Comparison of ENCODE assay signal across 9 cellular contexts in the genomic region with DNA sequence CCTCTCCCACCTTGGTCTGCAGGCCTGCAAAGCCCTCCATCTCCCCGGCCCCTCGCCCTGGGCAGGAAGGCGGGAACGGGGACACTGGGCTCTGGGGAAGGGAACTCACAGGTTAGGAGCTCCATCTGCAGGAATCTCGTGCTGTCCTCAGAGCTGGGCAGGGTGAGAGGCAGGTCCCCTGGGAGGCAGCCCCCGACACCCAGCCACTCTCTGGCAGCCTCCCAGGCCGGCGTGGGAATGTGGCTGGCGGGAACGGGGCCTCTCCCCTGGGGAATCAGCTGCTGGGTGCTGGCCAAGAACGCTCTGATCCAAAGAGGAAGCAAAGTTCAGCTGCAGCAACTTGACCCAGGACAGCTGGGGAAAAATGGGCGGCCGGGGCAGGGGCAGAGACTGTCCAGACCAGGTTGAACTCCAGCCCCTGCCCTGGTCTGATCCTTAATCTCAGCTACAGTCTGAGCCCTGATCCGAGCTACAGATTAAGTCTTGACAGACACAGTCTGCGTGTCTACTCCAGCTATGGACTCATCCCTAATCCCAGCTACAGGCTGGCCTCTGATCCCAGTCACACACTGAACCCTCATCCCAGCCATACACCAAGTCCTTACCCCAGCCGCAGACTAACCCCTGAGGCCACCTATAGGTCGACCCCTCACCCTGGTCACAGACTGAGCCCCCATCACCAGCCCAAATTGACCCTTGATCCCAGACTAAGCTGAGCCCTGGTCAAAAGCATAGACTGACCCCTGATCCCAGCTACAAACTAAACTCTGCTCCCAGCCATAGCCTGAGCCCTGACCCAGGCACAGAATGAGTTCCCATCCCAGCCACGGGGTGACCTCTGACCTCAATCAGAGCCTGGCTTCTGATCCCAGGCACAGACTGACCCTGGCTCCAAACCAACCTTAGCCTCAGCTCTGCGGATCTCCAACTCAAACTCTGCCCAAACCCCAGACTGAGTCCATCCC. TPM values are rescaled to one million over a fixed set of nuclear protein-coding genes. Genes with fewer than 3 reads are reported as not detected.
DNase-seq lines count a peak whose midpoint lies in the region; ATAC-seq and TF ChIP-seq lines count a peak whose summit lies in the region.
"Had no signal": no experiment of that assay in that cellular context is flagged by ENCODE, and none has a peak within 500 bp of the region (broad histone marks: within the 10 kb centered on the region; RNA-seq: fewer than 3 reads in every experiment).

No MANE protein-coding gene starts in this region.

- no peak for TF ChIP-seq EP300 in esophagus muscularis mucosa (IDR thresholded peaks at IDR 0.05)

- ATAC-seq in HG03342 (IDR thresholded peaks at IDR 0.05; ENCODE audit: unreplicated experiment) (no peak), GM21360 (IDR thresholded peaks at IDR 0.05; ENCODE audit: unreplicated experiment) (no peak)

- CTCF ChIA-PET in GM10248 (lab: Yijun Ruan, JAX): interaction anchor here (0.8 to 8.5 kb wide), 9 partner anchors 10 to 138 kb away, joined by 3 to 247 read pairs (median 4); no protein-coding TSS in a partner anchor

- H3K9me3 ChIP-seq in esophagus muscularis mucosa: no peaks in the 10 kb centered on the region

- peak overlapping the region in 3 of 4 donors; percentile 21 to 33 (median 28) for H3K27ac ChIP-seq in esophagus muscularis mucosa (replicated peaks in 1 of 4)
- H3K27ac ChIP-seq: SK-N-MC had no signal

- TF ChIP-seq POLR2A in esophagus muscularis mucosa (IDR thresholded peaks at IDR 0.05; ENCODE audit: low read depth): no peak

- WGBS in esophagus muscularis mucosa: 29% methylated on average over 11 of the region's 19 CpGs

- H3K4me3 ChIP-seq in esophagus muscularis mucosa: no peak overlapping the region
- H3K4me3 ChIP-seq: SK-N-MC had no signal

- TF ChIP-seq CTCF in GM10248 (IDR thresholded peaks at IDR 0.05; ENCODE audit: control extremely low read depth, extremely low read depth, low read depth, missing control alignments) (peak; percentile 47), esophagus muscularis mucosa (IDR thresholded peaks at IDR 0.05) (peak; percentile 54 to 69 (median 63))

- peaks cover 27 to 44% (median 37%) of the 10 kb centered on the region in 4 donors for H3K4me1 ChIP-seq in esophagus muscularis mucosa

- peaks cover 0 to 20% (median 0%) of the 10 kb centered on the region in 4 donors for H3K27me3 ChIP-seq in esophagus muscularis mucosa

- DNase-seq in GM10248 (ENCODE audit: extremely low spot score) (no peak), NCI-H82 (lab: John Stamatoyannopoulos, UW) (peak; percentile 70), esophagus muscularis mucosa (ENCODE audit: extremely low spot score) (no peak), nucleus accumbens (lab: John Stamatoyannopoulos, UW) (peak in 37 of 56 donors; percentile 17 to 65 (median 33)), ecto neural progenitor cell (ENCODE audit: low spot score) (no peak), NCI-H128 (lab: John Stamatoyannopoulos, UW; ENCODE audit: unreplicated experiment) (no peak)

- no peaks in the 10 kb centered on the region for H3K36me3 ChIP-seq in esophagus muscularis mucosa

- POLR2A ChIA-PET in GM10248 (lab: Yijun Ruan, JAX): interaction anchor here (0.9 kb wide), 1 partner anchor 81 kb away, joined by 3 read pairs; no protein-coding TSS in a partner anchor

- intact Hi-C loops in esophagus muscularis mucosa (cut with DNase I): no loop called here

RNA-seq across cellular contexts. Expression of a gene that starts 37.3 kb away (rescaled TPM):
- 100 to 1,000 TPM in 1 of 4 donors, 10 to 100 TPM in 3; 33.2 to 134 (median 78.7) TPM for total RNA-seq in esophagus muscularis mucosa

Comparison
In these comparisons a context has a peak if more than half of its experiments do, and no peak if none do; other contexts are left out.
1. DNase-seq: peak in NCI-H82 (single experiment) and nucleus accumbens (37 of 56); none in GM10248 (single experiment), esophagus muscularis mucosa (single experiment), ecto neural progenitor cell (single experiment) and NCI-H128 (single experiment).